Comparison of ENCODE assay signal across 11 cellular contexts in the genomic region with DNA sequence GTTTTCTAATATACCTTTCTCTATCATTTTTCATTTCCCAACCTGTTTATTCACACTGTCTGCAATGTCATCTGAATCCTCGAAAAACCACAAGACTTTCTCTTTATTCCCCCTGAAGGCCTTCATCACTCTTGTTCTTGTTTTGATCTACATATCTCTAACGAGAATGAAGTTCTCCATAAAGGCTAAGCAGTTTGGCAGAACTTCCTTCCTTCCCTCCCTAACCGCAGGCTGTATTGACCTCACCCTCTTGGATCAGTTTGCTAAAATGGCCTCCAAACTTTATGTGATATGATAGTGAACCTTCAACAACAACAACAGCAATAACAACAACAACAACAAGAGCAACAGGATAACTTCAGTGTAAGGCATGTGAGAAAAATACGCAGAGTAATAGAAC.
A peak's percentile ranks its signal among the peaks of the same experiment; 100 is the strongest.
DNase-seq lines count a peak whose midpoint lies in the region; ATAC-seq and TF ChIP-seq lines count a peak whose summit lies in the region.
"Had no signal": no experiment of that assay in that cellular context is flagged by ENCODE, and none has a peak within 500 bp of the region (broad histone marks: within the 10 kb centered on the region; RNA-seq: fewer than 3 reads in every experiment).

No MANE protein-coding gene starts in this region.

- H3K9me3 Mint-ChIP-seq in H9 (no peaks in the 10 kb centered on the region), brain (no peaks in the 10 kb centered on the region), endothelial cell (ENCODE audit: unreplicated experiment) (no peaks in the 10 kb centered on the region)
- no peaks in the 10 kb centered on the region for H3K9me3 Mint-ChIP-seq in stimulated activated memory B cell treated with anti-CD40 and anti-IgM and Interleukin-4, amounts not matched to agents 10 μg/mL and 1 μg/mL and 100 μg/mL, for 72 hours

- no peak overlapping the region for H3K27ac ChIP-seq in ACC112 (ENCODE audit: low read depth, low read length)
- H3K27ac ChIP-seq in H9 (ENCODE audit: insufficient read length, low read depth, low read length) = no peak overlapping the region
- H3K27ac ChIP-seq: ascending aorta, epithelial cell of prostate had no signal

- no peak overlapping the region for H2BK5ac ChIP-seq in H9 (ENCODE audit: insufficient read length, low read length)

- ATAC-seq in stimulated activated memory B cell treated with anti-CD40 and anti-IgM and Interleukin-4, amounts not matched to agents 10 μg/mL and 1 μg/mL and 100 μg/mL, for 72 hours = no peak

- H4K8ac ChIP-seq in H9 (replicated peaks; ENCODE audit: insufficient read length, low read depth, low read length) = no peak overlapping the region

- H3K4me2 ChIP-seq in H9 (ENCODE audit: insufficient read depth, insufficient read length, low read length) = no peak overlapping the region

- H4K5ac ChIP-seq in H9 (ENCODE audit: insufficient read length, low read depth, low read length) = no peak overlapping the region

- H3K27me3 Mint-ChIP-seq in H9 (ENCODE audit: low read depth) (no peaks in the 10 kb centered on the region), brain (no peaks in the 10 kb centered on the region), endothelial cell (ENCODE audit: unreplicated experiment) (no peaks in the 10 kb centered on the region)
- no peaks in the 10 kb centered on the region for H3K27me3 Mint-ChIP-seq in stimulated activated memory B cell treated with anti-CD40 and anti-IgM and Interleukin-4, amounts not matched to agents 10 μg/mL and 1 μg/mL and 100 μg/mL, for 72 hours

- no peak overlapping the region for H3K56ac ChIP-seq in H9 (ENCODE audit: insufficient read length, low read depth, low read length)

- no peak overlapping the region for H4K91ac ChIP-seq in H9 (ENCODE audit: insufficient read length, low read depth, low read length)

- H3K18ac ChIP-seq in H9 (ENCODE audit: insufficient read length, low read depth, low read length) = no peak overlapping the region

- no peak for DNase-seq in H9
- DNase-seq in lung microvascular endothelial cell (ENCODE audit: low read depth in 2 of 2) = peak; percentile 4 to 53
- DNase-seq in NCI-H2081 treated with DMSO at 0.1 percent for 48 hours (lab: John Stamatoyannopoulos, UW) = no peak
- no peak for DNase-seq in endothelial cell (ENCODE audit: low spot score)
- no peak for DNase-seq in SW 1271 (lab: John Stamatoyannopoulos, UW)
- DNase-seq: NCI-H2107 had no signal

- no peak overlapping the region for H3K9ac ChIP-seq in H9 (ENCODE audit: extremely low read depth, insufficient read length, low read length)

- WGBS in H9 (ENCODE audit: extremely low coverage, insufficient read length, low lambda C conversion rate) = no CpG with 5 or more reads among the region's 4 CpGs

- H3K4me1 ChIP-seq in ACC112 (ENCODE audit: control insufficient read depth, insufficient read depth, low read length, unreplicated experiment) = peaks cover 4% of the 10 kb centered on the region
- H3K4me1 ChIP-seq in H9 (ENCODE audit: insufficient read depth, low read length) = no peaks in the 10 kb centered on the region; the same call in 1 of the 2 replicates
- H3K4me1 ChIP-seq: ascending aorta had no signal

- no peaks in the 10 kb centered on the region for H3K79me2 ChIP-seq in ACC112 (ENCODE audit: control insufficient read depth, insufficient read depth, low read length, unreplicated experiment)
- H3K79me2 ChIP-seq in H9 (ENCODE audit: insufficient read depth, low read length) = no peaks in the 10 kb centered on the region

- H3K27ac Mint-ChIP-seq in H9 (peak overlapping the region in 1 of 3 experiments; percentile 50; a peak in 3 of 7 replicates), brain (peak overlapping the region; percentile 4 to 90 (median 68)), endothelial cell (ENCODE audit: unreplicated experiment) (no peak overlapping the region)
- no peak overlapping the region for H3K27ac Mint-ChIP-seq in stimulated activated memory B cell treated with anti-CD40 and anti-IgM and Interleukin-4, amounts not matched to agents 10 μg/mL and 1 μg/mL and 100 μg/mL, for 72 hours

- H3K4me3 ChIP-seq in ACC112 (ENCODE audit: low read depth, low read length) = peak overlapping the region; percentile 24; the same call in 1 of the 2 replicates
- H3K4me3 ChIP-seq: ascending aorta had no signal

- no peak overlapping the region for H3T11ph ChIP-seq in H9 (ENCODE audit: low read length)

- no peaks in the 10 kb centered on the region for H4K20me1 ChIP-seq in H9 (ENCODE audit: control insufficient read depth, insufficient read depth, insufficient read length)

- H3K4me1 Mint-ChIP-seq in H9 = peaks cover 16 to 22% of the 10 kb centered on the region in 2 experiments
- peaks cover 35% of the 10 kb centered on the region for H3K4me1 Mint-ChIP-seq in brain
- peaks cover 9% of the 10 kb centered on the region for H3K4me1 Mint-ChIP-seq in endothelial cell (ENCODE audit: unreplicated experiment)
- H3K4me1 Mint-ChIP-seq in stimulated activated memory B cell treated with anti-CD40 and anti-IgM and Interleukin-4, amounts not matched to agents 10 μg/mL and 1 μg/mL and 100 μg/mL, for 72 hours = no peaks in the 10 kb centered on the region

- H3K4me3 Mint-ChIP-seq in H9 = no peak overlapping the region
- H3K4me3 Mint-ChIP-seq in brain = peak overlapping the region in 4 of 5 experiments; percentile 1 to 61 (median 20)
- H3K4me3 Mint-ChIP-seq in endothelial cell (ENCODE audit: unreplicated experiment) = no peak overlapping the region
- no peak overlapping the region for H3K4me3 Mint-ChIP-seq in stimulated activated memory B cell treated with anti-CD40 and anti-IgM and Interleukin-4, amounts not matched to agents 10 μg/mL and 1 μg/mL and 100 μg/mL, for 72 hours

- no peak overlapping the region for H2BK15ac ChIP-seq in H9 (ENCODE audit: low read depth, low read length)

- no peaks in the 10 kb centered on the region for H3K9me3 ChIP-seq in H9 (ENCODE audit: control insufficient read depth, low read depth, low read length)
- H3K9me3 ChIP-seq: ascending aorta had no signal

- no peak for TF ChIP-seq CTCF in H9 (conservative IDR thresholded peaks at IDR 0.05)
- TF ChIP-seq CTCF in brain (conservative IDR thresholded peaks at IDR 0.05) = no peak
- no peak for TF ChIP-seq CTCF in endothelial cell (IDR thresholded peaks at IDR 0.05; ENCODE audit: unreplicated experiment)

- no peak overlapping the region for H2BK120ac ChIP-seq in H9 (ENCODE audit: low read depth, low read length, poor library complexity, severe bottlenecking)

- no peaks in the 10 kb centered on the region for H3K79me1 ChIP-seq in H9 (ENCODE audit: insufficient read depth, low read depth, low read length, poor library complexity, severe bottlenecking)

- no peaks in the 10 kb centered on the region for H3K23me2 ChIP-seq in H9 (ENCODE audit: insufficient read length, low read depth, low read length, poor library complexity, severe bottlenecking)

- H2AK5ac ChIP-seq in H9 (ENCODE audit: insufficient read length, low read length) = no peak overlapping the region

- no peaks in the 10 kb centered on the region for H3K36me3 Mint-ChIP-seq in H9 (ENCODE audit: insufficient read depth in 1 of 3, low read depth in 3 of 3)
- no peaks in the 10 kb centered on the region for H3K36me3 Mint-ChIP-seq in brain
- H3K36me3 Mint-ChIP-seq in endothelial cell (ENCODE audit: low read depth, unreplicated experiment) = no peaks in the 10 kb centered on the region
- H3K36me3 Mint-ChIP-seq in stimulated activated memory B cell treated with anti-CD40 and anti-IgM and Interleukin-4, amounts not matched to agents 10 μg/mL and 1 μg/mL and 100 μg/mL, for 72 hours = peaks cover 23% of the 10 kb centered on the region

- H2BK20ac ChIP-seq in H9 (ENCODE audit: low read depth, low read length, poor library complexity, severe bottlenecking) = no peak overlapping the region

- H3K4ac ChIP-seq in H9 (ENCODE audit: low read depth, low read length) = no peak overlapping the region

- peak overlapping the region; percentile 70 for H2AFZ ChIP-seq in ACC112 (ENCODE audit: low read length, unreplicated experiment)
- H2AFZ ChIP-seq in H9 (ENCODE audit: low read length) = peak overlapping the region; percentile 80

- H3K36me3 ChIP-seq in ACC112 (ENCODE audit: insufficient read depth, low read length) = no peaks in the 10 kb centered on the region
- H3K36me3 ChIP-seq: ascending aorta had no signal

- no peaks in the 10 kb centered on the region for H3K27me3 ChIP-seq in ACC112 (ENCODE audit: insufficient read depth, low read length)
- no peaks in the 10 kb centered on the region for H3K27me3 ChIP-seq in H9 (ENCODE audit: insufficient read depth, low read length)
- H3K27me3 ChIP-seq: ascending aorta had no signal

- no peak overlapping the region for H2BK12ac ChIP-seq in H9 (ENCODE audit: insufficient read length, low read depth, low read length)

- no peak overlapping the region for H3K14ac ChIP-seq in H9 (ENCODE audit: insufficient read depth, low read length)

- no peak overlapping the region for H3K23ac ChIP-seq in H9 (ENCODE audit: insufficient read length, low read depth, low read length)

Comparison
In these comparisons a context has a peak if more than half of its experiments do, and no peak if none do; other contexts are left out.
1. DNase-seq: peak in lung microvascular endothelial cell (2 of 2); none in H9 (single experiment), NCI-H2081 treated with DMSO at 0.1 percent for 48 hours (single experiment), endothelial cell (single experiment) and SW 1271 (0 of 2).
2. H3K27ac Mint-ChIP-seq: peak in brain (5 of 5); none in endothelial cell (single experiment) and stimulated activated memory B cell treated with anti-CD40 and anti-IgM and Interleukin-4, amounts not matched to agents 10 μg/mL and 1 μg/mL and 100 μg/mL, for 72 hours (single experiment).
3. H3K4me3 Mint-ChIP-seq: peak in brain (4 of 5); none in H9 (0 of 2), endothelial cell (single experiment) and stimulated activated memory B cell treated with anti-CD40 and anti-IgM and Interleukin-4, amounts not matched to agents 10 μg/mL and 1 μg/mL and 100 μg/mL, for 72 hours (single experiment).